Comparison of ENCODE assay signal across 13 cellular contexts in the genomic region with DNA sequence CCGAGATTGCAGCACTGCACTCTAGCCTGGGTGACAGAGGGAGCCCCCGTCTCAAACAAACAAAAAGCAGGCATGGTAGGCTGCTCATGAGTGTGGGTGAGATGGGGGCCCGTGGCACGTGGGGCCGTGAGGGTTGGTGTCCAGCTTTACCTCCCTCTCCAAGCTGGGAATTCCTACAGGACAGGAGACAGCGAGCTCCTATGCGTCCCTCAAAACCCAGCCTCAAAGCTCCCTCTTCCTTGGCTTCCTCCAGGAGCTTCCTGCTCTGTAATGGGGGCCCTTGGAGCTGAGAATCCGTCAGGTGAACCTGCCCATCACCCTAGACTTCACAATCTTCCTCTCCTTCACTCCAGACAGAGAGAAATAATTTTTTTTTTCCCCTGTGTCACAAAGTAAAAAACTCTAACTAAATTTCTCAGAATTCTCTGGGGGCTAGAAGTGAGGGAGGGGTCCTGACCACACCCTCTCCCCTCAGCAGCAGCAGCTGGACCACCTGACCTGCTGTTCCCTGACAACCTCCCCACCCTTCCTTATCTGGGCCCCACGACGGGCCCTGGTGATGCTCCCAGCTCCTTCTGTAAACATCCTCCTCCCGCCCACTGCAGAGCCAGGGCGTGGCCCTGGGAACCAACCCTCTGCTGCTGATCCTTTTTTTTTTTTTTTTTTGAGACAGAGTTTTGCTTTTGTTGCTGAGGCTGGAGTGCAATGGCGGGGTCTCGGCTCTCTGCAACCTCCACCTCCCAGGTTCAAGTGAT. TPM values are rescaled to one million over a fixed set of nuclear protein-coding genes. Genes with fewer than 3 reads are reported as not detected.
A peak's percentile ranks its signal among the peaks of the same experiment; 100 is the strongest.
DNase-seq lines count a peak whose midpoint lies in the region; ATAC-seq and TF ChIP-seq lines count a peak whose summit lies in the region.
"Had no signal": no experiment of that assay in that cellular context is flagged by ENCODE, and none has a peak within 500 bp of the region (broad histone marks: within the 10 kb centered on the region; RNA-seq: fewer than 3 reads in every experiment).

No MANE protein-coding gene starts in this region.

- intact Hi-C loops in activated CD8-positive, alpha-beta T cell treated with anti-CD3 and anti-CD28 coated beads for 36 hours (cut with micrococcal nuclease) = no loop called here

- TF ChIP-seq POLR2A in erythroblast (IDR thresholded peaks at IDR 0.05; ENCODE audit: low read length) = no peak

- ATAC-seq in activated CD8-positive, alpha-beta T cell treated with anti-CD3 and anti-CD28 coated beads, Interleukin-2, amount 10 ng/mL, durations not matched to agents 7 days and 5 days = no peak
- ATAC-seq in activated CD8-positive, alpha-beta T cell treated with anti-CD3 and anti-CD28 coated beads for 36 hours = no peak
- ATAC-seq in stimulated activated memory B cell treated with anti-CD40 and anti-IgM and Interleukin-4, amounts not matched to agents 10 μg/mL and 1 μg/mL and 100 μg/mL, for 72 hours = no peak
- ATAC-seq in GM21360 (IDR thresholded peaks at IDR 0.05; ENCODE audit: unreplicated experiment) = no peak

- peaks cover 8% of the 10 kb centered on the region for H3K4me1 Mint-ChIP-seq in activated CD8-positive, alpha-beta T cell treated with anti-CD3 and anti-CD28 coated beads, Interleukin-2, amount 10 ng/mL, durations not matched to agents 7 days and 5 days (ENCODE audit: low read depth)
- H3K4me1 Mint-ChIP-seq in activated CD8-positive, alpha-beta T cell treated with anti-CD3 and anti-CD28 coated beads for 36 hours (ENCODE audit: low read depth) = peaks cover 5% of the 10 kb centered on the region
- H3K4me1 Mint-ChIP-seq in stimulated activated memory B cell treated with anti-CD40 and anti-IgM and Interleukin-4, amounts not matched to agents 10 μg/mL and 1 μg/mL and 100 μg/mL, for 72 hours = peaks cover 5% of the 10 kb centered on the region
- H3K4me1 Mint-ChIP-seq in activated T-cell treated with anti-CD3 and anti-CD28 coated beads, Interleukin-2, amount 50 U/mL, for 24 hours (ENCODE audit: low read depth) = peaks cover 6% of the 10 kb centered on the region
- H3K4me1 Mint-ChIP-seq: endodermal cell had no signal

- H3K36me3 Mint-ChIP-seq in activated CD8-positive, alpha-beta T cell treated with anti-CD3 and anti-CD28 coated beads, Interleukin-2, amount 10 ng/mL, durations not matched to agents 7 days and 5 days (ENCODE audit: low read depth) = peaks cover 20% of the 10 kb centered on the region
- H3K36me3 Mint-ChIP-seq in activated CD8-positive, alpha-beta T cell treated with anti-CD3 and anti-CD28 coated beads for 36 hours (ENCODE audit: low read depth) = peaks cover 11% of the 10 kb centered on the region
- peaks cover 67% of the 10 kb centered on the region for H3K36me3 Mint-ChIP-seq in stimulated activated memory B cell treated with anti-CD40 and anti-IgM and Interleukin-4, amounts not matched to agents 10 μg/mL and 1 μg/mL and 100 μg/mL, for 72 hours
- H3K36me3 Mint-ChIP-seq in activated T-cell treated with anti-CD3 and anti-CD28 coated beads, Interleukin-2, amount 50 U/mL, for 24 hours (ENCODE audit: low read depth) = peaks cover 14% of the 10 kb centered on the region

- H3K4me3 Mint-ChIP-seq in activated CD8-positive, alpha-beta T cell treated with anti-CD3 and anti-CD28 coated beads, Interleukin-2, amount 10 ng/mL, durations not matched to agents 7 days and 5 days = no peak overlapping the region
- H3K4me3 Mint-ChIP-seq in activated CD8-positive, alpha-beta T cell treated with anti-CD3 and anti-CD28 coated beads for 36 hours = no peak overlapping the region
- no peak overlapping the region for H3K4me3 Mint-ChIP-seq in stimulated activated memory B cell treated with anti-CD40 and anti-IgM and Interleukin-4, amounts not matched to agents 10 μg/mL and 1 μg/mL and 100 μg/mL, for 72 hours
- H3K4me3 Mint-ChIP-seq in activated T-cell treated with anti-CD3 and anti-CD28 coated beads, Interleukin-2, amount 50 U/mL, for 24 hours = no peak overlapping the region
- H3K4me3 Mint-ChIP-seq: endodermal cell had no signal

- H3K27me3 Mint-ChIP-seq in activated CD8-positive, alpha-beta T cell treated with anti-CD3 and anti-CD28 coated beads, Interleukin-2, amount 10 ng/mL, durations not matched to agents 7 days and 5 days (ENCODE audit: low read depth) = no peaks in the 10 kb centered on the region
- no peaks in the 10 kb centered on the region for H3K27me3 Mint-ChIP-seq in activated CD8-positive, alpha-beta T cell treated with anti-CD3 and anti-CD28 coated beads for 36 hours
- no peaks in the 10 kb centered on the region for H3K27me3 Mint-ChIP-seq in stimulated activated memory B cell treated with anti-CD40 and anti-IgM and Interleukin-4, amounts not matched to agents 10 μg/mL and 1 μg/mL and 100 μg/mL, for 72 hours
- no peaks in the 10 kb centered on the region for H3K27me3 Mint-ChIP-seq in activated T-cell treated with anti-CD3 and anti-CD28 coated beads, Interleukin-2, amount 50 U/mL, for 24 hours

- POLR2A ChIA-PET in activated CD8-positive, alpha-beta T cell treated with anti-CD3 and anti-CD28 coated beads, Interleukin-2, amount 10 ng/mL, durations not matched to agents 7 days and 5 days (lab: Charles Lee) = interaction anchor here (0.8 kb wide), 1 partner anchor 30 kb away, joined by 4 read pairs; no protein-coding TSS in a partner anchor
- POLR2A ChIA-PET in activated CD8-positive, alpha-beta T cell treated with anti-CD3 and anti-CD28 coated beads for 36 hours (lab: Charles Lee) = no interaction called here

- no peak for DNase-seq in activated CD8-positive, alpha-beta T cell treated with anti-CD3 and anti-CD28 coated beads, Interleukin-2, amount 10 ng/mL, durations not matched to agents 7 days and 5 days
- DNase-seq in activated CD8-positive, alpha-beta T cell treated with anti-CD3 and anti-CD28 coated beads for 36 hours = no peak
- peak; percentile 17 for DNase-seq in NCI-H69 (lab: John Stamatoyannopoulos, UW)
- DNase-seq in erythroblast (lab: John Stamatoyannopoulos, UW) = peak; percentile 92 to 95
- no peak for DNase-seq in activated T-cell treated with anti-CD3 and anti-CD28 coated beads, Interleukin-2, amount 50 U/mL, for 24 hours
- no peak for DNase-seq in NCI-H1048 (lab: John Stamatoyannopoulos, UW)
- DNase-seq: endodermal cell, NCI-H524 treated with DMSO at 0.1 percent for 48 hours, tibial artery had no signal

- CTCF ChIA-PET in activated CD8-positive, alpha-beta T cell treated with anti-CD3 and anti-CD28 coated beads, Interleukin-2, amount 10 ng/mL, durations not matched to agents 7 days and 5 days (lab: Charles Lee) = no interaction called here
- CTCF ChIA-PET in activated CD8-positive, alpha-beta T cell treated with anti-CD3 and anti-CD28 coated beads for 36 hours (lab: Charles Lee) = interaction anchor here (1.2 kb wide), 1 partner anchor 99 kb away, joined by 3 read pairs; no protein-coding TSS in a partner anchor

- no peaks in the 10 kb centered on the region for H3K9me3 Mint-ChIP-seq in activated CD8-positive, alpha-beta T cell treated with anti-CD3 and anti-CD28 coated beads, Interleukin-2, amount 10 ng/mL, durations not matched to agents 7 days and 5 days (ENCODE audit: insufficient read depth)
- H3K9me3 Mint-ChIP-seq in activated CD8-positive, alpha-beta T cell treated with anti-CD3 and anti-CD28 coated beads for 36 hours = no peaks in the 10 kb centered on the region
- H3K9me3 Mint-ChIP-seq in stimulated activated memory B cell treated with anti-CD40 and anti-IgM and Interleukin-4, amounts not matched to agents 10 μg/mL and 1 μg/mL and 100 μg/mL, for 72 hours = no peaks in the 10 kb centered on the region
- H3K9me3 Mint-ChIP-seq in activated T-cell treated with anti-CD3 and anti-CD28 coated beads, Interleukin-2, amount 50 U/mL, for 24 hours = peaks cover 2% of the 10 kb centered on the region

- TF ChIP-seq CTCF in activated CD8-positive, alpha-beta T cell treated with anti-CD3 and anti-CD28 coated beads for 36 hours (IDR thresholded peaks at IDR 0.05) = no peak

- H3K27ac Mint-ChIP-seq in activated CD8-positive, alpha-beta T cell treated with anti-CD3 and anti-CD28 coated beads, Interleukin-2, amount 10 ng/mL, durations not matched to agents 7 days and 5 days = peak overlapping the region; percentile 25
- H3K27ac Mint-ChIP-seq in activated CD8-positive, alpha-beta T cell treated with anti-CD3 and anti-CD28 coated beads for 36 hours = no peak overlapping the region
- peak overlapping the region; percentile 57 for H3K27ac Mint-ChIP-seq in stimulated activated memory B cell treated with anti-CD40 and anti-IgM and Interleukin-4, amounts not matched to agents 10 μg/mL and 1 μg/mL and 100 μg/mL, for 72 hours
- no peak overlapping the region for H3K27ac Mint-ChIP-seq in activated T-cell treated with anti-CD3 and anti-CD28 coated beads, Interleukin-2, amount 50 U/mL, for 24 hours
- H3K27ac Mint-ChIP-seq: endodermal cell had no signal

RNA-seq across cellular contexts. Expression of a gene that starts 22.1 kb away (rescaled TPM):
- 10 to 100 TPM; 51.5 to 53.0 TPM for total RNA-seq in activated CD8-positive, alpha-beta T cell treated with anti-CD3 and anti-CD28 coated beads, Interleukin-2, amount 10 ng/mL, durations not matched to agents 7 days and 5 days
- total RNA-seq in activated CD8-positive, alpha-beta T cell treated with anti-CD3 and anti-CD28 coated beads for 36 hours = 10 to 100 TPM; 75.3 to 78.1 TPM

RNA-seq across cellular contexts. Expression of a gene that starts 36.2 kb away (rescaled TPM):
- 10 to 100 TPM; 26.7 to 27.7 TPM for total RNA-seq in activated CD8-positive, alpha-beta T cell treated with anti-CD3 and anti-CD28 coated beads, Interleukin-2, amount 10 ng/mL, durations not matched to agents 7 days and 5 days
- total RNA-seq in activated CD8-positive, alpha-beta T cell treated with anti-CD3 and anti-CD28 coated beads for 36 hours = 10 to 100 TPM; 18.7 to 22.1 TPM

RNA-seq across cellular contexts. Expression of a gene that starts 38.2 kb away (rescaled TPM):
- total RNA-seq in activated CD8-positive, alpha-beta T cell treated with anti-CD3 and anti-CD28 coated beads, Interleukin-2, amount 10 ng/mL, durations not matched to agents 7 days and 5 days = not detected
- total RNA-seq in activated CD8-positive, alpha-beta T cell treated with anti-CD3 and anti-CD28 coated beads for 36 hours = under 1 TPM in 1 of 2 experiments, not detected in 1; 0.07 TPM
- total RNA-seq: ascending aorta had no signal

RNA-seq across cellular contexts. Expression of a gene that starts 44.9 kb away (rescaled TPM):
- 1 to 10 TPM in 1 of 2 experiments, under 1 TPM in 1; 0.55 to 1.1 TPM for total RNA-seq in activated CD8-positive, alpha-beta T cell treated with anti-CD3 and anti-CD28 coated beads, Interleukin-2, amount 10 ng/mL, durations not matched to agents 7 days and 5 days
- total RNA-seq in activated CD8-positive, alpha-beta T cell treated with anti-CD3 and anti-CD28 coated beads for 36 hours = 10 to 100 TPM; 14.0 to 15.5 TPM
- total RNA-seq: ascending aorta, right atrium auricular region had no signal

RNA-seq across cellular contexts. Expression of a gene that starts 49.0 kb away (rescaled TPM):
- 10 to 100 TPM; 75.9 to 76.7 TPM for total RNA-seq in activated CD8-positive, alpha-beta T cell treated with anti-CD3 and anti-CD28 coated beads, Interleukin-2, amount 10 ng/mL, durations not matched to agents 7 days and 5 days
- total RNA-seq in activated CD8-positive, alpha-beta T cell treated with anti-CD3 and anti-CD28 coated beads for 36 hours = 10 to 100 TPM; 58.4 to 61.5 TPM

Comparison
In these comparisons a context has a peak if more than half of its experiments do, and no peak if none do; other contexts are left out.
1. H3K27ac Mint-ChIP-seq: peak in activated CD8-positive, alpha-beta T cell treated with anti-CD3 and anti-CD28 coated beads, Interleukin-2, amount 10 ng/mL, durations not matched to agents 7 days and 5 days (single experiment) and stimulated activated memory B cell treated with anti-CD40 and anti-IgM and Interleukin-4, amounts not matched to agents 10 μg/mL and 1 μg/mL and 100 μg/mL, for 72 hours (single experiment); none in activated CD8-positive, alpha-beta T cell treated with anti-CD3 and anti-CD28 coated beads for 36 hours (single experiment) and activated T-cell treated with anti-CD3 and anti-CD28 coated beads, Interleukin-2, amount 50 U/mL, for 24 hours (single experiment).
2. DNase-seq: peak in NCI-H69 (single experiment) and erythroblast (2 of 2); none in activated CD8-positive, alpha-beta T cell treated with anti-CD3 and anti-CD28 coated beads, Interleukin-2, amount 10 ng/mL, durations not matched to agents 7 days and 5 days (single experiment), activated CD8-positive, alpha-beta T cell treated with anti-CD3 and anti-CD28 coated beads for 36 hours (single experiment), activated T-cell treated with anti-CD3 and anti-CD28 coated beads, Interleukin-2, amount 50 U/mL, for 24 hours (single experiment) and NCI-H1048 (single experiment).